ENCODE assay signal across 8 cellular contexts in genomic region chr2:33673937-33674336, GRCh38.
DNase-seq lines count a peak whose midpoint lies in the region; ATAC-seq and TF ChIP-seq lines count a peak whose summit lies in the region.

No MANE protein-coding gene starts in this region.

- H3K27ac ChIP-seq in left ventricle myocardium inferior (replicated peaks), result no peak overlapping the region
- H3K27ac ChIP-seq in right atrium auricular region, result no peak overlapping the region
- H3K27ac ChIP-seq in RWPE2 (ENCODE audit: poor library complexity, severe bottlenecking), result no peak overlapping the region

- DNase-seq in left ventricle myocardium inferior, result no peak
- DNase-seq in right atrium auricular region (ENCODE audit: low spot score), result no peak
- DNase-seq in RWPE2 (ENCODE audit: low spot score), result no peak
- DNase-seq in globus pallidus (ENCODE audit: low spot score), result peak; percentile 19
- no peak for DNase-seq in activated CD8-positive, alpha-beta memory T cell treated with anti-CD3 and anti-CD28 coated beads for 24 hours

- H3K27me3 ChIP-seq in left ventricle myocardium inferior (ENCODE audit: low read depth) (no peaks in the 10 kb centered on the region), right atrium auricular region (no peaks in the 10 kb centered on the region), RWPE2 (ENCODE audit: insufficient read depth, poor library complexity, severe bottlenecking) (no peaks in the 10 kb centered on the region)

- TF ChIP-seq CTCF in left ventricle myocardium inferior (IDR thresholded peaks at IDR 0.05; ENCODE audit: borderline replicate concordance) (peak; percentile 70), right atrium auricular region (IDR thresholded peaks at IDR 0.05) (peak in 1 of 2 donors; percentile 64), RWPE2 (IDR thresholded peaks at IDR 0.05; ENCODE audit: poor library complexity, severe bottlenecking) (peak; percentile 50)

- intact Hi-C loops in left ventricle myocardium inferior (cut with micrococcal nuclease), result loop anchor here (10.0 kb wide), 1 partner anchor 1741 kb away; no protein-coding TSS in a partner anchor

- H3K36me3 ChIP-seq in left ventricle myocardium inferior (no peaks in the 10 kb centered on the region), right atrium auricular region (no peaks in the 10 kb centered on the region), RWPE2 (ENCODE audit: low read depth) (no peaks in the 10 kb centered on the region)

- H3K9me3 ChIP-seq in left ventricle myocardium inferior (replicated peaks) (no peaks in the 10 kb centered on the region), right atrium auricular region (no peaks in the 10 kb centered on the region), RWPE2 (ENCODE audit: severe bottlenecking) (no peaks in the 10 kb centered on the region)

- no peaks in the 10 kb centered on the region for H3K4me1 ChIP-seq in left ventricle myocardium inferior
- H3K4me1 ChIP-seq in right atrium auricular region, result no peaks in the 10 kb centered on the region
- no peaks in the 10 kb centered on the region for H3K4me1 ChIP-seq in RWPE2 (ENCODE audit: insufficient read depth, poor library complexity, severe bottlenecking)

- ATAC-seq in RWPE2 (ENCODE audit: low read depth), result no peak; the same call in 2 of the 3 replicates
- no peak for ATAC-seq in GM19463 (IDR thresholded peaks at IDR 0.05; ENCODE audit: unreplicated experiment)
- no peak for ATAC-seq in HG02938 (IDR thresholded peaks at IDR 0.05; ENCODE audit: unreplicated experiment)
- ATAC-seq in GM18868 (IDR thresholded peaks at IDR 0.05; ENCODE audit: unreplicated experiment), result no peak

- H3K4me3 ChIP-seq in left ventricle myocardium inferior, result no peak overlapping the region
- H3K4me3 ChIP-seq in right atrium auricular region, result no peak overlapping the region
- no peak overlapping the region for H3K4me3 ChIP-seq in RWPE2 (ENCODE audit: severe bottlenecking)
